Comparison of ENCODE assay signal across 31 cellular contexts in genomic region chr6:41163419-41163717, GRCh38. TPM values are rescaled to one million over a fixed set of nuclear protein-coding genes. Genes with fewer than 3 reads are reported as not detected.
"Had no signal": no experiment of that assay in that cellular context is flagged by ENCODE, and none has a peak within 500 bp of the region (broad histone marks: within the 10 kb centered on the region; RNA-seq: fewer than 3 reads in every experiment).

No MANE protein-coding gene starts in this region.

- H3K27ac Mint-ChIP-seq: activated CD4-positive, alpha-beta memory T cell treated with anti-CD3 and anti-CD28 coated beads, Interleukin-2, amount 10 ng/mL, durations not matched to agents 7 days and 5 days; activated CD4-positive, alpha-beta T cell treated with anti-CD3 and anti-CD28 coated beads, Interleukin-2, amount 10 ng/mL, durations not matched to agents 7 days and 5 days; activated naive CD4-positive, alpha-beta T cell treated with anti-CD3 and anti-CD28 coated beads, Interleukin-2, amount 10 ng/mL, durations not matched to agents 7 days and 5 days; activated naive CD4-positive, alpha-beta T cell treated with anti-CD3 and anti-CD28 coated beads, Interleukin-2, amount 50 U/mL, for 72 hours; activated naive CD8-positive, alpha-beta T cell treated with anti-CD3 and anti-CD28 coated beads, Interleukin-2, amount 10 ng/mL, durations not matched to agents 7 days and 5 days; activated T-cell treated with anti-CD3 and anti-CD28 coated beads, Interleukin-2, amount 50 U/mL, for 24 hours; activated T-cell treated with anti-CD3 and anti-CD28 coated beads, Interleukin-2, amount 50 U/mL, for 72 hours; brain; endodermal cell; T-helper 1 cell treated with Interleukin-12 subunit alpha and Interleukin-12 subunit beta and Interleukin-4 antibody, amounts not matched to agents 30 μg/mL and 1 μg/mL, for 36 hours; WTC11 had no signal

- H3K9me3 Mint-ChIP-seq: activated CD4-positive, alpha-beta memory T cell treated with anti-CD3 and anti-CD28 coated beads, Interleukin-2, amount 10 ng/mL, durations not matched to agents 7 days and 5 days; activated CD4-positive, alpha-beta T cell treated with anti-CD3 and anti-CD28 coated beads, Interleukin-2, amount 10 ng/mL, durations not matched to agents 7 days and 5 days; activated naive CD4-positive, alpha-beta T cell treated with anti-CD3 and anti-CD28 coated beads, Interleukin-2, amount 10 ng/mL, durations not matched to agents 7 days and 5 days; activated naive CD4-positive, alpha-beta T cell treated with anti-CD3 and anti-CD28 coated beads, Interleukin-2, amount 50 U/mL, for 72 hours; activated naive CD8-positive, alpha-beta T cell treated with anti-CD3 and anti-CD28 coated beads, Interleukin-2, amount 10 ng/mL, durations not matched to agents 7 days and 5 days; activated T-cell treated with anti-CD3 and anti-CD28 coated beads, Interleukin-2, amount 50 U/mL, for 24 hours; activated T-cell treated with anti-CD3 and anti-CD28 coated beads, Interleukin-2, amount 50 U/mL, for 72 hours; brain; endodermal cell; T-cell; T-helper 1 cell treated with Interleukin-12 subunit alpha and Interleukin-12 subunit beta and Interleukin-4 antibody, amounts not matched to agents 30 μg/mL and 1 μg/mL, for 36 hours; WTC11 had no signal

- H3K4me3 Mint-ChIP-seq: activated CD4-positive, alpha-beta memory T cell treated with anti-CD3 and anti-CD28 coated beads, Interleukin-2, amount 10 ng/mL, durations not matched to agents 7 days and 5 days; activated CD4-positive, alpha-beta T cell treated with anti-CD3 and anti-CD28 coated beads, Interleukin-2, amount 10 ng/mL, durations not matched to agents 7 days and 5 days; activated naive CD4-positive, alpha-beta T cell treated with anti-CD3 and anti-CD28 coated beads, Interleukin-2, amount 10 ng/mL, durations not matched to agents 7 days and 5 days; activated naive CD8-positive, alpha-beta T cell treated with anti-CD3 and anti-CD28 coated beads, Interleukin-2, amount 10 ng/mL, durations not matched to agents 7 days and 5 days; activated T-cell treated with anti-CD3 and anti-CD28 coated beads, Interleukin-2, amount 50 U/mL, for 24 hours; activated T-cell treated with anti-CD3 and anti-CD28 coated beads, Interleukin-2, amount 50 U/mL, for 72 hours; brain; endodermal cell; T-cell; T-helper 1 cell treated with Interleukin-12 subunit alpha and Interleukin-12 subunit beta and Interleukin-4 antibody, amounts not matched to agents 30 μg/mL and 1 μg/mL, for 36 hours; WTC11 had no signal

- H3K36me3 ChIP-seq: ascending aorta, breast epithelium, cardiac muscle cell, colonic mucosa, gastrocnemius medialis, heart left ventricle had no signal

- H3K27ac ChIP-seq: ascending aorta, breast epithelium, cardiac muscle cell, colonic mucosa, foreskin keratinocyte, gastrocnemius medialis, heart left ventricle, VCaP had no signal

- H3K9me3 ChIP-seq: ascending aorta, breast epithelium, colonic mucosa, gastrocnemius medialis, heart left ventricle had no signal

- ATAC-seq: activated naive CD4-positive, alpha-beta T cell treated with anti-CD3 and anti-CD28 coated beads, Interleukin-2, amount 50 U/mL, for 72 hours; activated T-cell treated with anti-CD3 and anti-CD28 coated beads, Interleukin-2, amount 50 U/mL, for 72 hours; esophagus mucosa; foreskin keratinocyte; gastrocnemius medialis; T-cell had no signal

- H3K27me3 ChIP-seq: ascending aorta, cardiac muscle cell, colonic mucosa, gastrocnemius medialis had no signal

- H3K4me1 Mint-ChIP-seq: activated CD4-positive, alpha-beta memory T cell treated with anti-CD3 and anti-CD28 coated beads, Interleukin-2, amount 10 ng/mL, durations not matched to agents 7 days and 5 days; activated CD4-positive, alpha-beta T cell treated with anti-CD3 and anti-CD28 coated beads, Interleukin-2, amount 10 ng/mL, durations not matched to agents 7 days and 5 days; activated naive CD4-positive, alpha-beta T cell treated with anti-CD3 and anti-CD28 coated beads, Interleukin-2, amount 10 ng/mL, durations not matched to agents 7 days and 5 days; activated naive CD8-positive, alpha-beta T cell treated with anti-CD3 and anti-CD28 coated beads, Interleukin-2, amount 10 ng/mL, durations not matched to agents 7 days and 5 days; endodermal cell; T-cell; WTC11 had no signal

- H3K4me3 ChIP-seq: ascending aorta, cardiac muscle cell, colonic mucosa, gastrocnemius medialis had no signal

- DNase-seq: activated CD4-positive, alpha-beta memory T cell treated with anti-CD3 and anti-CD28 coated beads, Interleukin-2, amount 10 ng/mL, durations not matched to agents 7 days and 5 days; activated CD4-positive, alpha-beta T cell treated with anti-CD3 and anti-CD28 coated beads, Interleukin-2, amount 10 ng/mL, durations not matched to agents 7 days and 5 days; activated CD4-positive, alpha-beta T cell treated with anti-CD3 and anti-CD28 coated beads, Interleukin-2, amount 50 U/mL, for 4 hours; activated gamma-delta T cell; activated naive CD4-positive, alpha-beta T cell; activated naive CD4-positive, alpha-beta T cell treated with anti-CD3 and anti-CD28 coated beads, Interleukin-2, amount 10 ng/mL, durations not matched to agents 7 days and 5 days; activated naive CD8-positive, alpha-beta T cell treated with anti-CD3 and anti-CD28 coated beads, Interleukin-2, amount 10 ng/mL, durations not matched to agents 7 days and 5 days; activated T-cell treated with anti-CD3 and anti-CD28 coated beads for 4 hours; activated T-cell treated with anti-CD3 and anti-CD28 coated beads, Interleukin-2, amount 50 U/mL, for 24 hours; activated T-cell treated with anti-CD3 and anti-CD28 coated beads, Interleukin-2, amount 50 U/mL, for 72 hours; central memory CD4-positive, alpha-beta T cell; cerebellar nuclear complex; colonic mucosa; dorsolateral prefrontal cortex; effector memory CD4-positive, alpha-beta T cell; endodermal cell; foreskin keratinocyte; gastrocnemius medialis; glutamatergic neuron; heart left ventricle; T-cell had no signal

- H3K4me1 ChIP-seq: ascending aorta, breast epithelium, colonic mucosa, foreskin keratinocyte, gastrocnemius medialis had no signal

- H3K36me3 Mint-ChIP-seq: activated naive CD4-positive, alpha-beta T cell treated with anti-CD3 and anti-CD28 coated beads, Interleukin-2, amount 10 ng/mL, durations not matched to agents 7 days and 5 days; activated naive CD4-positive, alpha-beta T cell treated with anti-CD3 and anti-CD28 coated beads, Interleukin-2, amount 50 U/mL, for 72 hours; activated naive CD8-positive, alpha-beta T cell treated with anti-CD3 and anti-CD28 coated beads, Interleukin-2, amount 10 ng/mL, durations not matched to agents 7 days and 5 days; brain; T-cell; WTC11 had no signal

RNA-seq across cellular contexts. Expression of gene TREM2, which starts 0.5 kb away (rescaled TPM):
- total RNA-seq: activated CD4-positive, alpha-beta memory T cell treated with anti-CD3 and anti-CD28 coated beads, Interleukin-2, amount 10 ng/mL, durations not matched to agents 7 days and 5 days; activated CD4-positive, alpha-beta T cell treated with anti-CD3 and anti-CD28 coated beads, Interleukin-2, amount 10 ng/mL, durations not matched to agents 7 days and 5 days; activated naive CD4-positive, alpha-beta T cell treated with anti-CD3 and anti-CD28 coated beads, Interleukin-2, amount 50 U/mL, for 72 hours; activated T-cell treated with anti-CD3 and anti-CD28 coated beads, Interleukin-2, amount 50 U/mL, for 72 hours; cardiac muscle cell; endodermal cell; epithelial cell of proximal tubule; WTC11 had no signal
- polyA plus RNA-seq: cardiac muscle cell had no signal

RNA-seq across cellular contexts. Expression of gene TREML1, which starts 9.2 kb away (rescaled TPM):
- total RNA-seq: activated CD4-positive, alpha-beta memory T cell treated with anti-CD3 and anti-CD28 coated beads, Interleukin-2, amount 10 ng/mL, durations not matched to agents 7 days and 5 days; activated CD4-positive, alpha-beta T cell treated with anti-CD3 and anti-CD28 coated beads, Interleukin-2, amount 10 ng/mL, durations not matched to agents 7 days and 5 days; activated naive CD4-positive, alpha-beta T cell treated with anti-CD3 and anti-CD28 coated beads, Interleukin-2, amount 50 U/mL, for 72 hours; activated naive CD8-positive, alpha-beta T cell treated with anti-CD3 and anti-CD28 coated beads, Interleukin-2, amount 10 ng/mL, durations not matched to agents 7 days and 5 days; activated T-cell treated with anti-CD3 and anti-CD28 coated beads, Interleukin-2, amount 50 U/mL, for 72 hours; ascending aorta; cardiac muscle cell; colonic mucosa; epithelial cell of proximal tubule; gastrocnemius medialis; WTC11 had no signal
- polyA plus RNA-seq: cardiac muscle cell had no signal

RNA-seq across cellular contexts. Expression of gene TREML2, which starts 37.6 kb away (rescaled TPM):
- total RNA-seq: ascending aorta, cardiac muscle cell, endodermal cell, epithelial cell of proximal tubule had no signal
- polyA plus RNA-seq: cardiac muscle cell had no signal
